8 cellular contexts compared by ENCODE assay signal in the genomic region with DNA sequence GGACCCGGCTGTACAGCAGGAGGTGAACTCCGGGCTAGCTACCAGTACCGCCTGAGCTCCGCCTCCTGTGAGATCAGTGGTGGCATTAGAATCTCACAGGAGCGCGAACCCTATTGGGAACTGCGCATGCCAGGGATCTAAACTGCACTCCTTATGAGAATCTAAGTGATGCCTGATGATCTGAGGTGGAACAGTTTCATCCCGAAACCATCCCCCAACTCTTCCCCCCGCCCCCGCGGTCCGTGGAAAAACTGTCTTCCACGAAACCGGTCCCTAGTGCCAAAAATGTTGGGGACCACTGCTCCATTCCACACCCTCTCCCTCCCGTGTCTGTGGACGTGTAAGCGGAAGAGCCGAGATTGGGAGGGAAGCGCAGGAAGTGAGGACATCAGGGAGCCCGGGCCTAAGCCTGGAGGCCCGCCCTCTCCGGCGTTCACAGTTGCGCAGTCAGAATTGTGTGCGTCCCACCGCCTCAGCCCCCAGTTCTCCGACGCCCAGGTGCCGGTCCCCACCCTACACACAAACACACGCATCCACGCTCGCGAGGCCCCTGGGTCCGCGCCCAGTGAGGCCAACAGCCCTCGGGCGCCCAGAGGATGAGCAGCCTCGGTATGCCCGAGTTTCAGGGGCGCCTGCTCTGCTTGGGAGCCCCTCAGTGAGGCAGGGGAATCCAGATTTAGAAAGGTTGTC. TPM values are rescaled to one million over a fixed set of nuclear protein-coding genes. Genes with fewer than 3 reads are reported as not detected.
A peak's percentile ranks its signal among the peaks of the same experiment; 100 is the strongest.
DNase-seq lines count a peak whose midpoint lies in the region; ATAC-seq, FAIRE-seq and TF ChIP-seq lines count a peak whose summit lies in the region.

No MANE protein-coding gene starts in this region.

- H3K27me3 ChIP-seq in iPS DF 6.9 (ENCODE audit: control insufficient read depth, insufficient read depth, low read length), result no peaks in the 10 kb centered on the region
- H3K27me3 ChIP-seq in sigmoid colon, result no peaks in the 10 kb centered on the region

- peak; percentile 55 for ATAC-seq in HG02678 (IDR thresholded peaks at IDR 0.05; ENCODE audit: unreplicated experiment)

- no peaks in the 10 kb centered on the region for H3K4me1 ChIP-seq in iPS DF 6.9 (ENCODE audit: control insufficient read depth, insufficient read depth, low read length)
- peaks cover 4 to 41% (median 32%) of the 10 kb centered on the region in 4 donors for H3K4me1 ChIP-seq in sigmoid colon

- peak; percentile 85 for FAIRE-seq in GM12891 (lab: Jason Lieb, UNC)

- peak overlapping the region; percentile 86 for H3K4me3 ChIP-seq in iPS DF 6.9 (ENCODE audit: low read length)
- peak overlapping the region; percentile 77 to 93 (median 80) for H3K4me3 ChIP-seq in sigmoid colon

- intact Hi-C loops in sigmoid colon (cut with DNase I), result loop anchor here (5.0 to 10.0 kb wide), 4 partner anchors 290 to 792 kb away; a partner anchor contains a TSS

- DNase-seq in GM12891 (ENCODE audit: insufficient read length, low spot score) (peak; percentile 47), NCI-H1436 treated with DMSO at 0.1 percent for 48 hours (lab: John Stamatoyannopoulos, UW) (peak; percentile 9), T-helper 22 cell (ENCODE audit: low read depth) (peak; percentile 72), astrocyte of the hippocampus (ENCODE audit: low read depth, low spot score) (peak; percentile 93), iPS DF 6.9 (ENCODE audit: low read depth, low spot score) (no peak), sigmoid colon (peak; percentile 96), NCI-H128 (lab: John Stamatoyannopoulos, UW; ENCODE audit: unreplicated experiment) (no peak)

- H3K36me3 ChIP-seq in iPS DF 6.9 (ENCODE audit: control insufficient read depth, insufficient read depth, low read length) (no peaks in the 10 kb centered on the region), sigmoid colon (no peaks in the 10 kb centered on the region)

- TF ChIP-seq POLR2A in GM12891 (IDR thresholded peaks at IDR 0.05; ENCODE audit: low read depth, low read length) (peak; percentile 83), sigmoid colon (IDR thresholded peaks at IDR 0.05) (peak; percentile 95)

- WGBS in iPS DF 6.9 (ENCODE audit: insufficient coverage, insufficient read length), result no CpG with 5 or more reads among the region's 40 CpGs
- 0% methylated on average over 40 of the region's 40 CpGs for WGBS in sigmoid colon, 2 donors

- no peaks in the 10 kb centered on the region for H3K9me3 ChIP-seq in iPS DF 6.9 (ENCODE audit: control insufficient read depth, insufficient read depth, low read length)
- no peaks in the 10 kb centered on the region for H3K9me3 ChIP-seq in sigmoid colon

- no peak for TF ChIP-seq CTCF in sigmoid colon (IDR thresholded peaks at IDR 0.05)

- H3K27ac ChIP-seq in iPS DF 6.9 (ENCODE audit: low read length) (no peak overlapping the region), sigmoid colon (peak overlapping the region; percentile 99 to 100 (median 99))

- TF ChIP-seq EP300 in sigmoid colon (IDR thresholded peaks at IDR 0.05), result no peak

TF ChIP-seq in GM12891, 5 proteins besides CTCF, POLR2A, EP300 and RAD21:
- TF ChIP-seq POU2F2 (IDR thresholded peaks at IDR 0.05; ENCODE audit: low read depth, low read length) (0 out of 2 replicates have a peak, but pooled peaks have one; percentile 45), POLR2AphosphoS5 (IDR thresholded peaks at IDR 0.05; ENCODE audit: low read depth, low read length) (peak; percentile 77; the same call in 1 of the 2 replicates), PAX5 (IDR thresholded peaks at IDR 0.05; ENCODE audit: insufficient read depth, low read length, severe bottlenecking) (no peak), SPI1 (IDR thresholded peaks at IDR 0.05; ENCODE audit: low read depth, low read length) (peak; percentile 60), TAF1 (IDR thresholded peaks at IDR 0.05; ENCODE audit: low read depth, low read length) (peak; percentile 65)

RNA-seq across cellular contexts. Expression of a gene that starts 1.8 kb away (rescaled TPM):
- polyA plus RNA-seq in GM12891 (2012; ENCODE audit: low read depth, missing spikeins), result 0.47 TPM
- 100 to 1,000 TPM in 1 of 4 donors, 10 to 100 TPM in 3; 44.0 to 138 (median 65.5) TPM for total RNA-seq in sigmoid colon
- polyA plus RNA-seq in sigmoid colon, result 10 to 100 TPM; 11.4 to 46.3 (median 15.5) TPM

RNA-seq across cellular contexts. Expression of a gene that starts 6.0 kb away (rescaled TPM):
- 1.0 TPM for polyA plus RNA-seq in GM12891 (2012; ENCODE audit: low read depth, missing spikeins)
- 10 to 100 TPM; 13.3 to 44.4 (median 19.0) TPM for total RNA-seq in sigmoid colon
- 10 to 100 TPM; 15.5 to 28.3 (median 22.2) TPM for polyA plus RNA-seq in sigmoid colon

RNA-seq across cellular contexts. Expression of a gene that starts 41.1 kb away (rescaled TPM):
- polyA plus RNA-seq in GM12891 (2012; ENCODE audit: low read depth, missing spikeins), result not detected
- total RNA-seq in sigmoid colon, result not detected
- polyA plus RNA-seq in sigmoid colon, result not detected

Comparison
In these comparisons a context has a peak if more than half of its experiments do, and no peak if none do; other contexts are left out.
1. DNase-seq: peak in GM12891 (single experiment), NCI-H1436 treated with DMSO at 0.1 percent for 48 hours (single experiment), T-helper 22 cell (single experiment), astrocyte of the hippocampus (single experiment) and sigmoid colon (single experiment); none in iPS DF 6.9 (single experiment) and NCI-H128 (single experiment).